ENCODE assay signal across 19 cellular contexts in the genomic region with DNA sequence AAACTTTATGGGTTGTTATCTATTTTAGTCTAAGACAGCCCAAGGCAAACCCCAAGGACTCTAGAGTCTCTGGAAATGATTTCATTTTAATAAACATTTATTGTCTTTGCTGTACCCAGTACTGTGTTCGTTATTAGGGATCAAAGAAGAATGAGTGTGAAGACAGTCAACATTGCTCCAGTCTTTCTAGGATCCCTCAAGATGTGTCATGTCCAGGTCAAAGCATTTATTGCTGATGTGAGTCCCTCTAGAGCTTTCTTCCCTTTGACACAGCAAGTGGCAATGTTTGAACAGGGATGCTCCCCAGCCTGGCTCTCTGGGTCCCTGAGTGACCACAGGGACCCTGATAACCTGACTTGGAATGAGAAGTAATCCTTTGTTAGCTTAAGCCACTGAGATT.
DNase-seq lines count a peak whose midpoint lies in the region; ATAC-seq, FAIRE-seq and TF ChIP-seq lines count a peak whose summit lies in the region.
"Had no signal": no experiment of that assay in that cellular context is flagged by ENCODE, and none has a peak within 500 bp of the region (broad histone marks: within the 10 kb centered on the region; RNA-seq: fewer than 3 reads in every experiment).

No MANE protein-coding gene starts in this region.

- H3K27me3 Mint-ChIP-seq in chondrocyte (ENCODE audit: low read depth) (no peaks in the 10 kb centered on the region), osteocyte (ENCODE audit: unreplicated experiment) (no peaks in the 10 kb centered on the region)
- H3K27me3 Mint-ChIP-seq in natural killer cell treated with Interleukin-12 subunit alpha and Interleukin-12 subunit beta and Interleukin-15 and Interleukin-18, amount 100 ng/mL, for 72 hours: no peaks in the 10 kb centered on the region
- H3K27me3 Mint-ChIP-seq: activated CD4-positive, alpha-beta memory T cell treated with anti-CD3 and anti-CD28 coated beads for 36 hours; activated naive CD8-positive, alpha-beta T cell treated with anti-CD3 and anti-CD28 coated beads for 36 hours; naive B cell had no signal

- H3K4me3 Mint-ChIP-seq in chondrocyte (ENCODE audit: unreplicated experiment) (no peak overlapping the region), osteocyte (ENCODE audit: unreplicated experiment) (no peak overlapping the region)
- no peak overlapping the region for H3K4me3 Mint-ChIP-seq in natural killer cell treated with Interleukin-12 subunit alpha and Interleukin-12 subunit beta and Interleukin-15 and Interleukin-18, amount 100 ng/mL, for 72 hours
- H3K4me3 Mint-ChIP-seq: activated CD4-positive, alpha-beta memory T cell treated with anti-CD3 and anti-CD28 coated beads for 36 hours; activated naive CD8-positive, alpha-beta T cell treated with anti-CD3 and anti-CD28 coated beads for 36 hours; activated T-cell treated with anti-CD3 and anti-CD28 coated beads, Interleukin-2, amount 50 U/mL, for 4 hours; naive B cell had no signal

- H3K4me2 ChIP-seq in PC-9: peak overlapping the region; percentile 50

- TSS peak; percentile 79 for BruUV-seq in PC-9 (replicated peaks; lab: Mats Ljungman, UMichigan)

- H3K36me3 ChIP-seq in PC-9 (ENCODE audit: low read depth) (no peaks in the 10 kb centered on the region), ascending aorta (no peaks in the 10 kb centered on the region)
- H3K36me3 ChIP-seq: Peyer's patch, sigmoid colon had no signal

- FAIRE-seq in H54 (lab: Jason Lieb, UNC): peak; percentile 27
- FAIRE-seq: GM19239 had no signal

- no peak for ATAC-seq in natural killer cell treated with Interleukin-12 subunit alpha and Interleukin-12 subunit beta and Interleukin-15 and Interleukin-18, amount 100 ng/mL, for 72 hours
- ATAC-seq: activated T-cell treated with anti-CD3 and anti-CD28 coated beads, Interleukin-2, amount 50 U/mL, for 4 hours had no signal

- peaks cover 58% of the 10 kb centered on the region for H3K4me1 ChIP-seq in PC-9 (replicated peaks; ENCODE audit: insufficient read depth)
- H3K4me1 ChIP-seq in ascending aorta: peaks cover 0 to 3% of the 10 kb centered on the region in 2 donors
- H3K4me1 ChIP-seq: sigmoid colon had no signal

- TF ChIP-seq CTCF in PC-9 (conservative IDR thresholded peaks at IDR 0.05) (no peak), chondrocyte (IDR thresholded peaks at IDR 0.05) (no peak), osteocyte (IDR thresholded peaks at IDR 0.05) (no peak), ascending aorta (IDR thresholded peaks at IDR 0.05) (no peak)

- peaks cover 27% of the 10 kb centered on the region for H3K4me1 Mint-ChIP-seq in chondrocyte (ENCODE audit: low read depth)
- peaks cover 32% of the 10 kb centered on the region for H3K4me1 Mint-ChIP-seq in osteocyte (ENCODE audit: unreplicated experiment)
- H3K4me1 Mint-ChIP-seq in natural killer cell treated with Interleukin-12 subunit alpha and Interleukin-12 subunit beta and Interleukin-15 and Interleukin-18, amount 100 ng/mL, for 72 hours (ENCODE audit: low read depth in 2 of 2): peaks cover 32 to 33% of the 10 kb centered on the region in 2 donors

- no peak overlapping the region for H2AFZ ChIP-seq in PC-9

- H3K9me3 ChIP-seq in PC-9 (ENCODE audit: insufficient read depth, low read depth) (no peaks in the 10 kb centered on the region), ascending aorta (no peaks in the 10 kb centered on the region)
- H3K9me3 ChIP-seq: esophagus muscularis mucosa, lower lobe of right lung, Peyer's patch, sigmoid colon had no signal

- no peaks in the 10 kb centered on the region for H4K20me1 ChIP-seq in PC-9 (ENCODE audit: insufficient read depth)

- POLR2A ChIA-PET in PC-9 (lab: Charles Lee; ENCODE audit: unreplicated experiment): interaction anchor here (0.7 kb wide), 1 partner anchor 472 kb away, joined by 5 read pairs; no protein-coding TSS in a partner anchor

- H3K4me3 ChIP-seq in PC-9 (no peak overlapping the region), ascending aorta (no peak overlapping the region)
- H3K4me3 ChIP-seq: esophagus muscularis mucosa, lower lobe of right lung, Peyer's patch, sigmoid colon had no signal

- H3K27me3 ChIP-seq in PC-9 (ENCODE audit: insufficient read depth, low read depth): no peaks in the 10 kb centered on the region
- H3K27me3 ChIP-seq in ascending aorta: no peaks in the 10 kb centered on the region
- H3K27me3 ChIP-seq: esophagus muscularis mucosa, Peyer's patch, sigmoid colon had no signal

- intact Hi-C loops in PC-9 (cut with micrococcal nuclease; ENCODE audit: unreplicated experiment): loop anchor here (5.0 kb wide), 2 partner anchors 217 to 772 kb away; no protein-coding TSS in a partner anchor
- intact Hi-C loops in ascending aorta (cut with DNase I): no loop called here

- no peaks in the 10 kb centered on the region for H3K79me2 ChIP-seq in PC-9 (ENCODE audit: low read depth)

- H3K36me3 Mint-ChIP-seq in chondrocyte (ENCODE audit: low read depth) (peaks cover 10% of the 10 kb centered on the region), osteocyte (ENCODE audit: unreplicated experiment) (peaks cover 17% of the 10 kb centered on the region)
- H3K36me3 Mint-ChIP-seq in natural killer cell treated with Interleukin-12 subunit alpha and Interleukin-12 subunit beta and Interleukin-15 and Interleukin-18, amount 100 ng/mL, for 72 hours: no peaks in the 10 kb centered on the region
- H3K36me3 Mint-ChIP-seq: activated CD4-positive, alpha-beta memory T cell treated with anti-CD3 and anti-CD28 coated beads for 36 hours; activated naive CD8-positive, alpha-beta T cell treated with anti-CD3 and anti-CD28 coated beads for 36 hours; naive B cell had no signal

- H3K27ac ChIP-seq in PC-9 (peak overlapping the region; percentile 100), ascending aorta (no peak overlapping the region)
- H3K27ac ChIP-seq: esophagus muscularis mucosa, lower lobe of right lung, Peyer's patch, sigmoid colon had no signal

- H3K9me2 ChIP-seq in PC-9 (ENCODE audit: insufficient read depth): no peaks in the 10 kb centered on the region

- peak overlapping the region; percentile 50 for H3K27ac Mint-ChIP-seq in chondrocyte (ENCODE audit: unreplicated experiment)
- peak overlapping the region; percentile 75 for H3K27ac Mint-ChIP-seq in osteocyte (ENCODE audit: unreplicated experiment)
- H3K27ac Mint-ChIP-seq in natural killer cell treated with Interleukin-12 subunit alpha and Interleukin-12 subunit beta and Interleukin-15 and Interleukin-18, amount 100 ng/mL, for 72 hours: peak overlapping the region in 1 of 2 donors; percentile 3
- H3K27ac Mint-ChIP-seq: activated CD4-positive, alpha-beta memory T cell treated with anti-CD3 and anti-CD28 coated beads for 36 hours; activated naive CD8-positive, alpha-beta T cell treated with anti-CD3 and anti-CD28 coated beads for 36 hours had no signal

- peaks cover 42% of the 10 kb centered on the region for H3F3A ChIP-seq in PC-9 (ENCODE audit: insufficient read depth, low read depth)

- CTCF ChIA-PET in PC-9 (lab: Charles Lee): no interaction called here

- DNase-seq in H54 (ENCODE audit: insufficient read length, low spot score) (no peak), PC-9 (peak in 1 of 2 experiments; percentile 44), chondrocyte (ENCODE audit: low spot score) (no peak), osteocyte (ENCODE audit: extremely low spot score, unreplicated experiment) (no peak), ascending aorta (ENCODE audit: low spot score in 2 of 2) (no peak)
- no peak for DNase-seq in NK-92 treated with Interleukin-12 subunit alpha and Interleukin-12 subunit beta, amount 100 ng/mL, for 24 hours (lab: John Stamatoyannopoulos, UW)
- DNase-seq in natural killer cell treated with Interleukin-12 subunit alpha and Interleukin-12 subunit beta and Interleukin-15 and Interleukin-18, amount 100 ng/mL, for 72 hours (ENCODE audit: low spot score): no peak
- DNase-seq: activated CD4-positive, alpha-beta memory T cell treated with anti-CD3 and anti-CD28 coated beads for 36 hours; activated naive CD8-positive, alpha-beta T cell treated with anti-CD3 and anti-CD28 coated beads for 36 hours; activated T-cell treated with anti-CD3 and anti-CD28 coated beads, Interleukin-2, amount 50 U/mL, for 4 hours; AML-193; lower lobe of right lung; naive B cell; NCI-H1436 treated with DMSO at 0.1 percent for 48 hours; NCI-H748 treated with DMSO at 0.1 percent for 48 hours; Peyer's patch; sigmoid colon had no signal

- H3K9me3 Mint-ChIP-seq in chondrocyte (ENCODE audit: low read depth): no peaks in the 10 kb centered on the region
- H3K9me3 Mint-ChIP-seq in osteocyte (ENCODE audit: unreplicated experiment): no peaks in the 10 kb centered on the region
- no peaks in the 10 kb centered on the region for H3K9me3 Mint-ChIP-seq in natural killer cell treated with Interleukin-12 subunit alpha and Interleukin-12 subunit beta and Interleukin-15 and Interleukin-18, amount 100 ng/mL, for 72 hours
- H3K9me3 Mint-ChIP-seq: activated CD4-positive, alpha-beta memory T cell treated with anti-CD3 and anti-CD28 coated beads for 36 hours; activated naive CD8-positive, alpha-beta T cell treated with anti-CD3 and anti-CD28 coated beads for 36 hours; activated T-cell treated with anti-CD3 and anti-CD28 coated beads, Interleukin-2, amount 50 U/mL, for 4 hours; naive B cell had no signal

- no peak for TF ChIP-seq POLR2A in H54 (IDR thresholded peaks at IDR 0.05; ENCODE audit: low read depth, low read length)
